In the genomic region with DNA sequence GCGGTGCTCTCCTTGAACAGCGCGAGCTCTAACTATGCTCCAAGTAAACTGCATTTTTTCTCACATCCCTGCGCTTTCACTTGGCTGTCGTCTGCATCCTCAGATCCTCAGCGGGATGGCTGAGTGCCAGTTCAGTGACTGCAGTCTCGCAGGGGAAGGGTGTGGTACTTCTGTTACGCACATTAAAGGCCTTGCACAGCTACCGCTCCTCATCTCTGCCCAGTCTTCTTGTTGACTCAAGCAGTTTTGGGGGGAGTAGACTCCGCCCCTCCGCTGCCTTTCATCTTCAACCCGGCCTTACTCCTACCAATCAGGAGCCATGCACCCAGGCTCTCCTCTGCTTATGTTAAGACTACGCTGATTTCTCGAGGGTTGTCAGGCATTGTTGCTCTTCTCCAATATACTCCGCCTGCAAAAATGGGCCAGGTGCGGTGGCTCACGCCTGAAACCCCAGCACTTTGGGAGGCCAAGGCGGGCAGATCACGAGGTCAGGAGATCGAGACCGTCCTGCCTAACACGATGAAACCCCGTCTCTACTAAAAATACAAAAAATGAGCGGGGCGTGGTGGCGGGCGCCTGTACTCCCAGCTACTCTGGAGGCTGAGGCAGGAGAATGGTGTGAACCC, we compare ENCODE assay signal across 8 cellular contexts. TPM values are rescaled to one million over a fixed set of nuclear protein-coding genes. Genes with fewer than 3 reads are reported as not detected.
DNase-seq lines count a peak whose midpoint lies in the region; ATAC-seq and TF ChIP-seq lines count a peak whose summit lies in the region.

No MANE protein-coding gene starts in this region.

- ATAC-seq in left colon (peak; percentile 61), HG03139 (IDR thresholded peaks at IDR 0.05; ENCODE audit: unreplicated experiment) (no peak), HG02759 (IDR thresholded peaks at IDR 0.05; ENCODE audit: unreplicated experiment) (no peak)

- no CpG with 5 or more reads among the region's 27 CpGs for WGBS in H9 (ENCODE audit: extremely low coverage, insufficient read length, low lambda C conversion rate)

- no peak overlapping the region for H4K91ac ChIP-seq in H9 (ENCODE audit: insufficient read length, low read depth, low read length)

- no peaks in the 10 kb centered on the region for H3K79me1 ChIP-seq in H9 (ENCODE audit: insufficient read depth, low read depth, low read length, poor library complexity, severe bottlenecking)

- H3K27ac ChIP-seq in H9 (ENCODE audit: insufficient read length, low read depth, low read length) (no peak overlapping the region), angular gyrus (ENCODE audit: low read depth, low read length) (peak overlapping the region; percentile 98)

- peak; percentile 84 for DNase-seq in H9
- peak; percentile 90 to 91 for DNase-seq in left colon
- DNase-seq in stimulated activated CD4-positive, alpha-beta T cell treated with anti-CD3 and anti-CD28 coated beads, Interleukin-4, amount 100 ng/mL, for 24 hours, result peak; percentile 82
- no peak for DNase-seq in epidermal melanocyte (ENCODE audit: insufficient read length, low spot score)

- no peaks in the 10 kb centered on the region for H3K9me3 ChIP-seq in H9 (ENCODE audit: control insufficient read depth, low read depth, low read length)

- H2AK5ac ChIP-seq in H9 (ENCODE audit: insufficient read length, low read length), result no peak overlapping the region

- no peaks in the 10 kb centered on the region for H4K20me1 ChIP-seq in H9 (ENCODE audit: control insufficient read depth, insufficient read depth, insufficient read length)

- peaks cover 22 to 41% (median 39%) of the 10 kb centered on the region in 3 experiments for H3K36me3 Mint-ChIP-seq in H9 (ENCODE audit: insufficient read depth in 1 of 3, low read depth in 3 of 3)
- peaks cover 16% of the 10 kb centered on the region for H3K36me3 Mint-ChIP-seq in T-helper 1 cell treated with Interleukin-12 subunit alpha and Interleukin-12 subunit beta and Interleukin-4 antibody, amounts not matched to agents 30 μg/mL and 1 μg/mL, for 36 hours (ENCODE audit: low read depth)

- peaks cover 3% of the 10 kb centered on the region for H3K23me2 ChIP-seq in H9 (ENCODE audit: insufficient read length, low read depth, low read length, poor library complexity, severe bottlenecking)

- intact Hi-C loops in left colon (cut with DNase I, micrococcal nuclease), result loop anchor here in 1 of 2 donors (10.0 kb wide), 1 partner anchor 52 kb away; the partner anchor contains the start of gene CDR2L

- no peak for TF ChIP-seq CTCF in H9 (conservative IDR thresholded peaks at IDR 0.05)

- H3K79me2 ChIP-seq in H9 (ENCODE audit: insufficient read depth, low read length), result no peaks in the 10 kb centered on the region

- no peak overlapping the region for H2BK12ac ChIP-seq in H9 (ENCODE audit: insufficient read length, low read depth, low read length)

- H3K4me1 ChIP-seq in H9 (ENCODE audit: insufficient read depth, low read length), result no peaks in the 10 kb centered on the region; the same call in 1 of the 2 replicates

- H3K27me3 Mint-ChIP-seq in H9 (ENCODE audit: low read depth), result peaks cover 3% of the 10 kb centered on the region
- peaks cover 7% of the 10 kb centered on the region for H3K27me3 Mint-ChIP-seq in T-helper 1 cell treated with Interleukin-12 subunit alpha and Interleukin-12 subunit beta and Interleukin-4 antibody, amounts not matched to agents 30 μg/mL and 1 μg/mL, for 36 hours (ENCODE audit: low read depth)

- H2BK120ac ChIP-seq in H9 (ENCODE audit: low read depth, low read length, poor library complexity, severe bottlenecking), result no peak overlapping the region

- H3K27me3 ChIP-seq in H9 (ENCODE audit: insufficient read depth, low read length), result no peaks in the 10 kb centered on the region

- H3K9me3 Mint-ChIP-seq in H9, result peaks cover 0 to 3% of the 10 kb centered on the region in 2 experiments; a peak in 1 of 5 replicates
- no peaks in the 10 kb centered on the region for H3K9me3 Mint-ChIP-seq in T-helper 1 cell treated with Interleukin-12 subunit alpha and Interleukin-12 subunit beta and Interleukin-4 antibody, amounts not matched to agents 30 μg/mL and 1 μg/mL, for 36 hours

- H3K4me2 ChIP-seq in H9 (ENCODE audit: insufficient read depth, insufficient read length, low read length), result no peak overlapping the region

- no peak overlapping the region for H2BK5ac ChIP-seq in H9 (ENCODE audit: insufficient read length, low read length)

- no peak overlapping the region for H3K9ac ChIP-seq in H9 (ENCODE audit: extremely low read depth, insufficient read length, low read length)

- no peak overlapping the region for H3K23ac ChIP-seq in H9 (ENCODE audit: insufficient read length, low read depth, low read length)

- H3K4ac ChIP-seq in H9 (ENCODE audit: low read depth, low read length), result no peak overlapping the region

- H3T11ph ChIP-seq in H9 (ENCODE audit: low read length), result no peak overlapping the region

- H2AFZ ChIP-seq in H9 (ENCODE audit: low read length), result no peak overlapping the region

- H3K18ac ChIP-seq in H9 (ENCODE audit: insufficient read length, low read depth, low read length), result no peak overlapping the region

- no peak overlapping the region for H3K56ac ChIP-seq in H9 (ENCODE audit: insufficient read length, low read depth, low read length)

- no peak overlapping the region for H3K14ac ChIP-seq in H9 (ENCODE audit: insufficient read depth, low read length)

- no peak overlapping the region for H4K5ac ChIP-seq in H9 (ENCODE audit: insufficient read length, low read depth, low read length)

- H2BK20ac ChIP-seq in H9 (ENCODE audit: low read depth, low read length, poor library complexity, severe bottlenecking), result no peak overlapping the region

- no peak overlapping the region for H4K8ac ChIP-seq in H9 (replicated peaks; ENCODE audit: insufficient read length, low read depth, low read length)

- peak overlapping the region in 1 of 2 experiments; percentile 54; a peak in 3 of 5 replicates for H3K4me3 Mint-ChIP-seq in H9
- H3K4me3 Mint-ChIP-seq in T-helper 1 cell treated with Interleukin-12 subunit alpha and Interleukin-12 subunit beta and Interleukin-4 antibody, amounts not matched to agents 30 μg/mL and 1 μg/mL, for 36 hours, result peak overlapping the region; percentile 70

- peaks cover 18 to 27% of the 10 kb centered on the region in 2 experiments for H3K4me1 Mint-ChIP-seq in H9
- H3K4me1 Mint-ChIP-seq in T-helper 1 cell treated with Interleukin-12 subunit alpha and Interleukin-12 subunit beta and Interleukin-4 antibody, amounts not matched to agents 30 μg/mL and 1 μg/mL, for 36 hours (ENCODE audit: low read depth), result peaks cover 44% of the 10 kb centered on the region

- peak overlapping the region in 2 of 3 experiments; percentile 74 to 80 for H3K27ac Mint-ChIP-seq in H9
- peak overlapping the region; percentile 92 for H3K27ac Mint-ChIP-seq in T-helper 1 cell treated with Interleukin-12 subunit alpha and Interleukin-12 subunit beta and Interleukin-4 antibody, amounts not matched to agents 30 μg/mL and 1 μg/mL, for 36 hours

- H2BK15ac ChIP-seq in H9 (ENCODE audit: low read depth, low read length), result no peak overlapping the region

RNA-seq across cellular contexts. Expression of gene ATP5PD, which starts 10.0 kb away (rescaled TPM):
- 344 TPM in 2 replicates for total RNA-seq in H9 (2021)
- total RNA-seq in left colon, result 100 to 1,000 TPM; 310 to 381 TPM

RNA-seq across cellular contexts. Expression of gene KCTD2, which starts 10.3 kb away (rescaled TPM):
- total RNA-seq in H9 (2021) (40.1 and 41.6 TPM in 2 replicates), left colon (10 to 100 TPM; 16.7 to 19.7 TPM)

RNA-seq across cellular contexts. Expression of gene MRPL58, which starts 24.3 kb away (rescaled TPM):
- total RNA-seq in H9 (2021) (41.0 and 43.2 TPM in 2 replicates), left colon (10 to 100 TPM; 23.6 to 30.4 TPM)

RNA-seq across cellular contexts. Expression of gene CDR2L, which starts 49.3 kb away (rescaled TPM):
- 23.3 and 24.0 TPM in 2 replicates for total RNA-seq in H9 (2021)
- total RNA-seq in left colon, result 1 to 10 TPM; 3.1 to 3.2 TPM

RNA-seq across cellular contexts. Expression of gene SLC16A5, which starts 51.0 kb away (rescaled TPM):
- total RNA-seq in H9 (2021), result 17.0 and 17.1 TPM in 2 replicates
- 10 to 100 TPM; 26.6 to 39.6 TPM for total RNA-seq in left colon
